In the genomic region with DNA sequence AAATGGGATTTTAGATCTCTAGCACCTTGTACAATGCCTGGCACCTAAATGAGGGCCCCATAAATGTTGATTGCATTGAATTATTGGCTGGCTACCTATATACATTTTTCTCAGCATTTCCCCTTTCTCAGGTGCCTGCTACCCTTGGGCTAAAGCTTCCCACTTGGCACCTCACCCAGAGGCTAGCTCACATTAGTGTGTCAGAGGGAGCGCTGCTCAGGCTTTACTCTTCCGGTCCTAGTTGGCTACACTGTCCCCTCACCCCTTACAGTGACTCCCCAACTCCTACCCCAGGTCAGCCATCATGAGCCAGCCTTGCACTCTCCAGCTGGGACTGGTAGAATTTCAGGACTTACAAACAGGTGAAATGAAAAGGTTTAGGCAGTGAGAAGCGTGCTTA, we compare ENCODE assay signal across 10 cellular contexts. TPM values are rescaled to one million over a fixed set of nuclear protein-coding genes. Genes with fewer than 3 reads are reported as not detected.
DNase-seq lines count a peak whose midpoint lies in the region; ATAC-seq and TF ChIP-seq lines count a peak whose summit lies in the region.
"Had no signal": no experiment of that assay in that cellular context is flagged by ENCODE, and none has a peak within 500 bp of the region (broad histone marks: within the 10 kb centered on the region; RNA-seq: fewer than 3 reads in every experiment).

No MANE protein-coding gene starts in this region.

- H3K4me2 ChIP-seq in OCI-LY7 (ENCODE audit: low read length) = peak overlapping the region; percentile 86

- no peaks in the 10 kb centered on the region for H4K20me1 ChIP-seq in OCI-LY7 (ENCODE audit: insufficient read depth, low read length)

- no TSS peak for BruUV-seq in OCI-LY7 (replicated peaks; lab: Mats Ljungman, UMichigan)

- DNase-seq in OCI-LY7 (ENCODE audit: low spot score) (peak; percentile 16), NCI-H524 treated with DMSO at 0.1 percent for 48 hours (lab: John Stamatoyannopoulos, UW) (no peak), lower lobe of right lung (no peak), suprapubic skin (ENCODE audit: low spot score in 2 of 2) (no peak), dorsolateral prefrontal cortex (no peak)
- DNase-seq: NCI-H1048, right lobe of liver had no signal

- peak overlapping the region; percentile 27 to 57 for H3K9ac ChIP-seq in mucosa of rectum (ENCODE audit: low read depth in 1 of 2, low read length in 2 of 2)

- H2AFZ ChIP-seq in OCI-LY7 (ENCODE audit: low read length) = no peak overlapping the region

- peak; percentile 3 for ATAC-seq in GM18517 (IDR thresholded peaks at IDR 0.05; ENCODE audit: unreplicated experiment)
- peak; percentile 15 for ATAC-seq in GM21528 (IDR thresholded peaks at IDR 0.05; ENCODE audit: low FRiP score, unreplicated experiment)
- ATAC-seq in lower lobe of right lung = no peak

- no peaks in the 10 kb centered on the region for H3K27me3 ChIP-seq in mucosa of rectum (ENCODE audit: control insufficient read depth in 2 of 2, insufficient read depth in 2 of 2, low read length in 2 of 2)
- H3K27me3 ChIP-seq in lower lobe of right lung (ENCODE audit: low read depth) = no peaks in the 10 kb centered on the region
- no peaks in the 10 kb centered on the region for H3K27me3 ChIP-seq in suprapubic skin
- no peaks in the 10 kb centered on the region for H3K27me3 ChIP-seq in dorsolateral prefrontal cortex
- H3K27me3 ChIP-seq: right lobe of liver had no signal

- H3K4me3 ChIP-seq in OCI-LY7 (ENCODE audit: low read depth, low read length, poor library complexity, severe bottlenecking) = peak overlapping the region; percentile 56
- peak overlapping the region in 1 of 2 donors; percentile 53 for H3K4me3 ChIP-seq in mucosa of rectum (ENCODE audit: low read length in 2 of 2)
- no peak overlapping the region for H3K4me3 ChIP-seq in lower lobe of right lung
- no peak overlapping the region for H3K4me3 ChIP-seq in suprapubic skin
- H3K4me3 ChIP-seq in dorsolateral prefrontal cortex = no peak overlapping the region
- H3K4me3 ChIP-seq: right lobe of liver had no signal

- TF ChIP-seq CTCF in OCI-LY7 (conservative IDR thresholded peaks at IDR 0.05; ENCODE audit: low read length) = no peak
- no peak for TF ChIP-seq CTCF in lower lobe of right lung (IDR thresholded peaks at IDR 0.05)
- no peak for TF ChIP-seq CTCF in suprapubic skin (IDR thresholded peaks at IDR 0.05)
- no peak for TF ChIP-seq CTCF in dorsolateral prefrontal cortex (IDR thresholded peaks at IDR 0.05 in 54 of 56, conservative IDR thresholded peaks at IDR 0.05 in 2 of 56; ENCODE audit: low read depth in 1 of 56, partially characterized antibody in 56 of 56)

- CTCF ChIA-PET in OCI-LY7 (lab: Charles Lee; ENCODE audit: unreplicated experiment) = interaction anchor here (1.2 to 4.4 kb wide), 2 partner anchors 9 to 12 kb away, joined by 4 to 38 read pairs; a partner anchor contains a TSS

- H3K27ac ChIP-seq in OCI-LY7 (ENCODE audit: low read depth, low read length, poor library complexity, severe bottlenecking) (peak overlapping the region; percentile 87), mucosa of rectum (ENCODE audit: low read depth in 2 of 2, low read length in 2 of 2) (peak overlapping the region; percentile 92 to 94), lower lobe of right lung (no peak overlapping the region), suprapubic skin (no peak overlapping the region), dorsolateral prefrontal cortex (no peak overlapping the region)
- H3K27ac ChIP-seq: right lobe of liver had no signal

- H3K9me2 ChIP-seq in OCI-LY7 (ENCODE audit: insufficient read depth, low read length) = no peaks in the 10 kb centered on the region

- no peak for TF ChIP-seq EP300 in suprapubic skin (IDR thresholded peaks at IDR 0.05)

- intact Hi-C loops in OCI-LY7 (cut with micrococcal nuclease; ENCODE audit: unreplicated experiment) = no loop called here
- intact Hi-C loops in lower lobe of right lung (cut with DNase I) = no loop called here
- intact Hi-C loops in dorsolateral prefrontal cortex (cut with DNase I) = no loop called here

- 90% methylated on average over 3 of the region's 3 CpGs for WGBS in suprapubic skin

- H3K9me3 ChIP-seq in OCI-LY7 (ENCODE audit: low read length) (no peaks in the 10 kb centered on the region), mucosa of rectum (ENCODE audit: control insufficient read depth in 2 of 2, low read length in 2 of 2) (no peaks in the 10 kb centered on the region), lower lobe of right lung (no peaks in the 10 kb centered on the region), suprapubic skin (no peaks in the 10 kb centered on the region)
- H3K9me3 ChIP-seq: right lobe of liver had no signal

- TF ChIP-seq POLR2A in suprapubic skin (IDR thresholded peaks at IDR 0.05) = no peak

- POLR2A ChIA-PET in OCI-LY7 (lab: Charles Lee) = interaction anchor here (0.5 to 4.7 kb wide), 10 partner anchors 7 to 1239 kb away, joined by 3 to 39 read pairs (median 4); a partner anchor contains a TSS

- peaks cover 84% of the 10 kb centered on the region for H3K4me1 ChIP-seq in OCI-LY7 (ENCODE audit: insufficient read depth, low read length, poor library complexity, severe bottlenecking)
- peaks cover 62 to 66% of the 10 kb centered on the region in 2 donors for H3K4me1 ChIP-seq in mucosa of rectum (ENCODE audit: control insufficient read depth in 2 of 2, insufficient read depth in 2 of 2, low read length in 2 of 2)
- no peaks in the 10 kb centered on the region for H3K4me1 ChIP-seq in lower lobe of right lung
- H3K4me1 ChIP-seq in suprapubic skin = peaks cover 13% of the 10 kb centered on the region
- H3K4me1 ChIP-seq: right lobe of liver had no signal

- H3K36me3 ChIP-seq in OCI-LY7 (ENCODE audit: insufficient read depth, low read length) (0 out of 2 replicates have a peak, but pooled peaks cover 4% of the 10 kb centered on the region), mucosa of rectum (ENCODE audit: control insufficient read depth in 2 of 2, insufficient read depth in 2 of 2, low read length in 2 of 2) (no peaks in the 10 kb centered on the region), lower lobe of right lung (no peaks in the 10 kb centered on the region), suprapubic skin (no peaks in the 10 kb centered on the region)
- H3K36me3 ChIP-seq: right lobe of liver had no signal

- peaks cover 78% of the 10 kb centered on the region for H3K79me2 ChIP-seq in OCI-LY7 (ENCODE audit: insufficient read depth, low read depth, low read length)

RNA-seq across cellular contexts. Expression of a gene that starts 9.5 kb away (rescaled TPM):
- 23.0 and 24.2 TPM in 2 replicates for total RNA-seq in OCI-LY7 (2014; rRNA removed; shearing (Covaris generic))
- total RNA-seq in OCI-LY7 (2022) (54.4 and 61.1 TPM in 2 replicates), lower lobe of right lung (8.8 TPM), suprapubic skin (10 to 100 TPM in 1 of 4 donors, 1 to 10 TPM in 3; 1.3 to 11.7 (median 4.3) TPM), dorsolateral prefrontal cortex (10 to 100 TPM in 59 of 120 experiments, 1 to 10 TPM in 61; 4.0 to 22.1 (median 9.9) TPM)

Comparison
In these comparisons a context has a peak if more than half of its experiments do, and no peak if none do; other contexts are left out.
1. ATAC-seq: peak in GM18517 (single experiment) and GM21528 (single experiment); none in lower lobe of right lung (0 of 2).
2. H3K27ac ChIP-seq: peak in OCI-LY7 (single experiment) and mucosa of rectum (2 of 2); none in lower lobe of right lung (single experiment), suprapubic skin (single experiment) and dorsolateral prefrontal cortex (0 of 59).